Comparison of ENCODE assay signal across 1 cellular context in the genomic region with DNA sequence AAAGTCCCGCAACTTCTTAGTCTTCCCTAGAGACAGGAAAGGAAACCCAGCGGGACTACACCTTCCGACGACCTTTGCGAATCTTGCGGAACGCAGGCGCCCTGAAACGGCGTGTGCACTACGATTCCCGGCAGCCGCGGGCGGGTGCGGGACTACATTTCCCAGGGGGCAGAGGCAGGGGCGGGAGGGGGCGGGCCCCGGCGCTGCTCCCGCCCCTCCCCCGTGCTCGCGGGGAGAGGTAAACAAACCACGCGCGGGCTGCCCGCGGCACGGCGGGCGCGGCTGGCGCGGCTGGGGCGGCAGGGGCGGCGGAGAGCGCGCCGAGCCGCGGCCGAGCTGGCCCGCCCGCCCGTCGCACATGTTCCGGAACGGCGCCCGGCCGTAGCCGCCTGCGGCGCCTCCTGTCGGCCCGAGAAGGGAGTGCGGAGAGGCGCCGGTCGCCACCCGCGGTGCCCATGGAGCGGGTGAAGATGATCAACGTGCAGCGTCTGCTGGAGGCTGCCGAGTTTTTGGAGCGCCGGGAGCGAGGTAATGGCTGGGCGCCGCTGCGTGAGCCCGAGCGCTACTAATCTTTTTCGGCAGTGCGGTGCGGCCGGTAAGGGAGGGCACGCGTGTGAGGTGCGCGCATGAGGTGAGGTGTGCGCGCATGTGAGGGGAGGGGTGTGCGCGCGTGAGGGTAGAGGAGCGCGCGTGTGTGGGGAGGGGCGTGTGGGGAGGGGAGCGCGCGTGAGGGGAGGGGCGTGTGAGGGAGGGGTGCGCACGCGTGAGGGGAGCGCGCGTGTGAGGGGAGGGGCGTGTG.
TF ChIP-seq lines count a peak whose summit lies in the region.

No MANE protein-coding gene starts in this region.

TF ChIP-seq in HepG2, 621 proteins besides CTCF, POLR2A, EP300 and RAD21 (continued from another document and continues in another):
- TF ChIP-seq, protein P1, sequence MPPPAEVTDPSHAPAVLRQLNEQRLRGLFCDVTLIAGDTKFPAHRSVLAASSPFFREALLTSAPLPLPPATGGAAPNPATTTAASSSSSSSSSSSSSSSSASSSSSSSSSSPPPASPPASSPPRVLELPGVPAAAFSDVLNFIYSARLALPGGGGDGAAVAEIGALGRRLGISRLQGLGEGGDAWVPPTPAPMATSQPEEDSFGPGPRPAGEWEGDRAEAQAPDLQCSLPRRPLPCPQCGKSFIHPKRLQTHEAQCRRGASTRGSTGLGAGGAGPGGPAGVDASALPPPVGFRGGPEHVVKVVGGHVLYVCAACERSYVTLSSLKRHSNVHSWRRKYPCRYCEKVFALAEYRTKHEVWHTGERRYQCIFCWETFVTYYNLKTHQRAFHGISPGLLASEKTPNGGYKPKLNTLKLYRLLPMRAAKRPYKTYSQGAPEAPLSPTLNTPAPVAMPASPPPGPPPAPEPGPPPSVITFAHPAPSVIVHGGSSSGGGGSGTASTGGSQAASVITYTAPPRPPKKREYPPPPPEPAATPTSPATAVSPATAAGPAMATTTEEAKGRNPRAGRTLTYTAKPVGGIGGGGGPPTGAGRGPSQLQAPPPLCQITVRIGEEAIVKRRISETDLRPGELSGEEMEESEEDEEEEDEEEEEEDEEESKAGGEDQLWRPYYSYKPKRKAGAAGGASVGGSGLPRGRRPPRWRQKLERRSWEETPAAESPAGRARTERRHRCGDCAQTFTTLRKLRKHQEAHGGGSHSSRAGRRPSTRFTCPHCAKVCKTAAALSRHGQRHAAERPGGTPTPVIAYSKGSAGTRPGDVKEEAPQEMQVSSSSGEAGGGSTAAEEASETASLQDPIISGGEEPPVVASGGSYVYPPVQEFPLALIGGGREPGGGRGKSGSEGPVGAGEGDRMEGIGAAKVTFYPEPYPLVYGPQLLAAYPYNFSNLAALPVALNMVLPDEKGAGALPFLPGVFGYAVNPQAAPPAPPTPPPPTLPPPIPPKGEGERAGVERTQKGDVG (CRISPR knock-in tag; IDR thresholded peaks at IDR 0.05; ENCODE audit: borderline replicate concordance) = no peak
- no peak for TF ChIP-seq ZSCAN22 (CRISPR knock-in tag; IDR thresholded peaks at IDR 0.05)
- TF ChIP-seq CREB1 (IDR thresholded peaks at IDR 0.05) = peak; percentile 80
- peak; percentile 89 for TF ChIP-seq CREB1 (CRISPR knock-in tag; IDR thresholded peaks at IDR 0.05)
- peak; percentile 81 for TF ChIP-seq ZNF574 (CRISPR knock-in tag; IDR thresholded peaks at IDR 0.05)
- no peak for TF ChIP-seq U2AF1 (optimal IDR thresholded peaks at IDR 0.05; ENCODE audit: low read depth, low read length)
- no peak for TF ChIP-seq ZNF484 (CRISPR knock-in tag; IDR thresholded peaks at IDR 0.05; ENCODE audit: borderline replicate concordance, low read depth)
- TF ChIP-seq NCOA1 (CRISPR knock-in tag; IDR thresholded peaks at IDR 0.05) = no peak
- TF ChIP-seq POLR2AphosphoS2 (IDR thresholded peaks at IDR 0.05; ENCODE audit: low read depth, low read length) = no peak
- peak; percentile 30; the same call in 1 of the 2 replicates for TF ChIP-seq ZNF670 (CRISPR knock-in tag; IDR thresholded peaks at IDR 0.05; ENCODE audit: borderline replicate concordance)
- TF ChIP-seq ZSCAN25 (CRISPR knock-in tag; IDR thresholded peaks at IDR 0.05) = no peak
- 0 out of 2 replicates have a peak, but pooled peaks have one; percentile 34 for TF ChIP-seq PCBP1 (IDR thresholded peaks at IDR 0.05; ENCODE audit: borderline replicate concordance, low read depth, low read length)
- no peak for TF ChIP-seq ARID3A (IDR thresholded peaks at IDR 0.05; ENCODE audit: low read depth, low read length)
- TF ChIP-seq NR2F1 (CRISPR knock-in tag; IDR thresholded peaks at IDR 0.05) = no peak
- TF ChIP-seq ZBTB37 (CRISPR knock-in tag; IDR thresholded peaks at IDR 0.05) = no peak
- TF ChIP-seq ZNF567 (CRISPR knock-in tag; IDR thresholded peaks at IDR 0.05; ENCODE audit: borderline replicate concordance) = no peak
- no peak for TF ChIP-seq TBX3 (IDR thresholded peaks at IDR 0.05; ENCODE audit: borderline replicate concordance)
- no peak for TF ChIP-seq ERF (CRISPR knock-in tag; IDR thresholded peaks at IDR 0.05)
- TF ChIP-seq, protein P2, sequence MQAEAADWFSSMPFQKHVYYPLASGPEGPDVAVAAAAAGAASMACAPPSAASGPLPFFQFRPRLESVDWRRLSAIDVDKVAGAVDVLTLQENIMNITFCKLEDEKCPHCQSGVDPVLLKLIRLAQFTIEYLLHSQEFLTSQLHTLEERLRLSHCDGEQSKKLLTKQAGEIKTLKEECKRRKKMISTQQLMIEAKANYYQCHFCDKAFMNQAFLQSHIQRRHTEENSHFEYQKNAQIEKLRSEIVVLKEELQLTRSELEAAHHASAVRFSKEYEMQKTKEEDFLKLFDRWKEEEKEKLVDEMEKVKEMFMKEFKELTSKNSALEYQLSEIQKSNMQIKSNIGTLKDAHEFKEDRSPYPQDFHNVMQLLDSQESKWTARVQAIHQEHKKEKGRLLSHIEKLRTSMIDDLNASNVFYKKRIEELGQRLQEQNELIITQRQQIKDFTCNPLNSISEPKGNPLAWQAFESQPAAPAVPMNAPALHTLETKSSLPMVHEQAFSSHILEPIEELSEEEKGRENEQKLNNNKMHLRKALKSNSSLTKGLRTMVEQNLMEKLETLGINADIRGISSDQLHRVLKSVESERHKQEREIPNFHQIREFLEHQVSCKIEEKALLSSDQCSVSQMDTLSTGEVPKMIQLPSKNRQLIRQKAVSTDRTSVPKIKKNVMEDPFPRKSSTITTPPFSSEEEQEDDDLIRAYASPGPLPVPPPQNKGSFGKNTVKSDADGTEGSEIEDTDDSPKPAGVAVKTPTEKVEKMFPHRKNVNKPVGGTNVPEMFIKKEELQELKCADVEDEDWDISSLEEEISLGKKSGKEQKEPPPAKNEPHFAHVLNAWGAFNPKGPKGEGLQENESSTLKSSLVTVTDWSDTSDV (CRISPR knock-in tag; IDR thresholded peaks at IDR 0.05) = no peak
- TF ChIP-seq ZMYM4 (CRISPR knock-in tag; IDR thresholded peaks at IDR 0.05) = no peak
- 0 out of 2 replicates have a peak, but pooled peaks have one; percentile 17 for TF ChIP-seq ZFP36L1 (CRISPR knock-in tag; IDR thresholded peaks at IDR 0.05)
- TF ChIP-seq ZNF510 (CRISPR knock-in tag; IDR thresholded peaks at IDR 0.05; ENCODE audit: low read depth) = no peak
- TF ChIP-seq ZNF441 (CRISPR knock-in tag; IDR thresholded peaks at IDR 0.05; ENCODE audit: borderline replicate concordance) = no peak
- TF ChIP-seq, protein P3, sequence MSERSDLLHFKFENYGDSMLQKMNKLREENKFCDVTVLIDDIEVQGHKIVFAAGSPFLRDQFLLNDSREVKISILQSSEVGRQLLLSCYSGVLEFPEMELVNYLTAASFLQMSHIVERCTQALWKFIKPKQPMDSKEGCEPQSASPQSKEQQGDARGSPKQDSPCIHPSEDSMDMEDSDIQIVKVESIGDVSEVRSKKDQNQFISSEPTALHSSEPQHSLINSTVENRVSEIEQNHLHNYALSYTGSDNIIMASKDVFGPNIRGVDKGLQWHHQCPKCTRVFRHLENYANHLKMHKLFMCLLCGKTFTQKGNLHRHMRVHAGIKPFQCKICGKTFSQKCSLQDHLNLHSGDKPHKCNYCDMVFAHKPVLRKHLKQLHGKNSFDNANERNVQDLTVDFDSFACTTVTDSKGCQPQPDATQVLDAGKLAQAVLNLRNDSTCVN (CRISPR knock-in tag; IDR thresholded peaks at IDR 0.05; ENCODE audit: borderline replicate concordance) = no peak
- no peak for TF ChIP-seq HOXA7 (CRISPR knock-in tag; IDR thresholded peaks at IDR 0.05)
- TF ChIP-seq ZNF235 (CRISPR knock-in tag; IDR thresholded peaks at IDR 0.05; ENCODE audit: borderline replicate concordance) = no peak
- TF ChIP-seq ZNF431 (CRISPR knock-in tag; IDR thresholded peaks at IDR 0.05; ENCODE audit: borderline replicate concordance, low read depth) = no peak
- TF ChIP-seq KAT7 (CRISPR knock-in tag; IDR thresholded peaks at IDR 0.05; ENCODE audit: borderline replicate concordance) = no peak
- TF ChIP-seq ZNF737 (CRISPR knock-in tag; IDR thresholded peaks at IDR 0.05; ENCODE audit: borderline replicate concordance) = no peak
- TF ChIP-seq FOXK1 (CRISPR knock-in tag; IDR thresholded peaks at IDR 0.05; ENCODE audit: borderline replicate concordance, low read depth) = peak; percentile 20; the same call in 1 of the 2 replicates
- no peak for TF ChIP-seq ZMAT3 (CRISPR knock-in tag; conservative IDR thresholded peaks at IDR 0.05)
- TF ChIP-seq, protein P4, sequence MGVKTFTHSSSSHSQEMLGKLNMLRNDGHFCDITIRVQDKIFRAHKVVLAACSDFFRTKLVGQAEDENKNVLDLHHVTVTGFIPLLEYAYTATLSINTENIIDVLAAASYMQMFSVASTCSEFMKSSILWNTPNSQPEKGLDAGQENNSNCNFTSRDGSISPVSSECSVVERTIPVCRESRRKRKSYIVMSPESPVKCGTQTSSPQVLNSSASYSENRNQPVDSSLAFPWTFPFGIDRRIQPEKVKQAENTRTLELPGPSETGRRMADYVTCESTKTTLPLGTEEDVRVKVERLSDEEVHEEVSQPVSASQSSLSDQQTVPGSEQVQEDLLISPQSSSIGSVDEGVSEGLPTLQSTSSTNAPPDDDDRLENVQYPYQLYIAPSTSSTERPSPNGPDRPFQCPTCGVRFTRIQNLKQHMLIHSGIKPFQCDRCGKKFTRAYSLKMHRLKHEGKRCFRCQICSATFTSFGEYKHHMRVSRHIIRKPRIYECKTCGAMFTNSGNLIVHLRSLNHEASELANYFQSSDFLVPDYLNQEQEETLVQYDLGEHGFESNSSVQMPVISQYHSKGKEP (CRISPR knock-in tag; IDR thresholded peaks at IDR 0.05) = no peak
- no peak for TF ChIP-seq ZXDC (CRISPR knock-in tag; IDR thresholded peaks at IDR 0.05)
- no peak for TF ChIP-seq TP53 (CRISPR knock-in tag; conservative IDR thresholded peaks at IDR 0.05)
- no peak for TF ChIP-seq THYN1 (CRISPR knock-in tag; IDR thresholded peaks at IDR 0.05; ENCODE audit: borderline replicate concordance, low read depth)
- TF ChIP-seq ZC3H13 (CRISPR knock-in tag; IDR thresholded peaks at IDR 0.05) = no peak
